In the genomic region with DNA sequence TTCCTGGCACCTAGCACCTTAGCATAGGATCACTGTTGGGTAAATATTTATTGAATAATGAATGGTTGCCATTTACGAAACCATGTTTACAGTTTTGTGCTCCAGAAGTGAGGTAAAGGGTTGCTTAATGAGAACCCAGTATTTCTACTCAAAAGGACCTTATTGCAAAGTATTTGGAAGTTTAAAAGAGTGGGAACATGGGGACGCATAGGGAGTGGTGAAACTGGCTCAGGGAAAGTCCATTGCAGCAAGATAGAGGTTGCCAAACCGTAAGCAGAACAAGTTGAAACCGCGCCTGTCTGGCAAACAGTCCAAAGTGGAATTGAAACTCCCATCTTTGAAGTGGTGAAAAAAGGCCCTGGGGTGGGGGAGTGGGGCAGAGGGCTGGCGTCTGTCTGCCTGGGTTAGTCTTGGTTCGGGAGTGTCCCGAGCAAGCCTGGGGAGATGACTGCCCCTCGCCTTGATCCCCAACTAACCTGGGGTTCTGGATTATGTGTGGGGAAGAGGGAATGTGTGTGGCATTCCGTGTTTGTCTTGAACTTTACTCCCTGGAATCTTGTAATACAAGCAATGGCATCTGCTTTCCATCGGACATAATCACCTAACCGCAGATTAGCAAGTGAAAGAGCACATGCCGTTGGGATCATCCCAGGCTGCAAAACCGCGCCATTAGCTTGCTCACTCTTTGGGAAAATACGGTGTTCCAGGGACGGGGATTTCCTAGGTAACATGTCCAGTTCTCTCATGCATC, we compare ENCODE assay signal across 8 cellular contexts. TPM values are rescaled to one million over a fixed set of nuclear protein-coding genes. Genes with fewer than 3 reads are reported as not detected.
DNase-seq lines count a peak whose midpoint lies in the region; ATAC-seq and TF ChIP-seq lines count a peak whose summit lies in the region.

No MANE protein-coding gene starts in this region.

- peak overlapping the region in 2 of 4 donors; percentile 8 to 52 for H3K4me3 ChIP-seq in esophagus squamous epithelium

- peak overlapping the region; percentile 82 to 91 (median 90) for H3K27ac ChIP-seq in esophagus squamous epithelium

- CTCF ChIA-PET in HEK293T (lab: Yijun Ruan, JAX): interaction anchor here (1.4 kb wide), 1 partner anchor 39 kb away, joined by 3 read pairs; no protein-coding TSS in a partner anchor

- 16 to 21% methylated on average over 17 of the region's 17 CpGs for WGBS in esophagus squamous epithelium, 2 donors

- H3K9me3 ChIP-seq in esophagus squamous epithelium: no peaks in the 10 kb centered on the region

- TF ChIP-seq POLR2A in esophagus squamous epithelium (IDR thresholded peaks at IDR 0.05): no peak

- peaks cover 0 to 24% (median 0%) of the 10 kb centered on the region in 3 donors for H3K36me3 ChIP-seq in esophagus squamous epithelium

- DNase-seq in NCI-H526 (lab: John Stamatoyannopoulos, UW): peak; percentile 80 to 90
- no peak for DNase-seq in esophagus squamous epithelium (lab: John Stamatoyannopoulos, UW)
- DNase-seq in nephron progenitor cell: no peak
- no peak for DNase-seq in DMS114 treated with DMSO at 0.1 percent for 48 hours (lab: John Stamatoyannopoulos, UW; ENCODE audit: unreplicated experiment)
- DNase-seq in effector memory CD8-positive, alpha-beta T cell: no peak
- DNase-seq in HEK293T (ENCODE audit: extremely low spot score): no peak
- DNase-seq in NK-92 (lab: John Stamatoyannopoulos, UW; ENCODE audit: unreplicated experiment): no peak

- H3K36me3 Mint-ChIP-seq in nephron progenitor cell (ENCODE audit: low read depth): peaks cover 10% of the 10 kb centered on the region
- H3K36me3 Mint-ChIP-seq in effector memory CD8-positive, alpha-beta T cell (ENCODE audit: insufficient read depth): no peaks in the 10 kb centered on the region

- no peak overlapping the region for H3K4me3 Mint-ChIP-seq in nephron progenitor cell
- H3K4me3 Mint-ChIP-seq in effector memory CD8-positive, alpha-beta T cell: no peak overlapping the region

- H3K4me1 Mint-ChIP-seq in nephron progenitor cell: peaks cover 53% of the 10 kb centered on the region
- H3K4me1 Mint-ChIP-seq in effector memory CD8-positive, alpha-beta T cell (ENCODE audit: low read depth in 2 of 2): peaks cover 0 to 2% of the 10 kb centered on the region in 2 donors

- H3K4me1 ChIP-seq in esophagus squamous epithelium: peaks cover 50 to 98% (median 74%) of the 10 kb centered on the region in 3 donors

- no peak for TF ChIP-seq CTCF in esophagus squamous epithelium (IDR thresholded peaks at IDR 0.05)
- no peak for TF ChIP-seq CTCF in nephron progenitor cell (IDR thresholded peaks at IDR 0.05)

- no peaks in the 10 kb centered on the region for H3K27me3 ChIP-seq in esophagus squamous epithelium

- POLR2A ChIA-PET in HEK293T (lab: Yijun Ruan, JAX): no interaction called here

- intact Hi-C loops in esophagus squamous epithelium (cut with DNase I): no loop called here

- no peaks in the 10 kb centered on the region for H3K9me3 Mint-ChIP-seq in nephron progenitor cell
- no peaks in the 10 kb centered on the region for H3K9me3 Mint-ChIP-seq in effector memory CD8-positive, alpha-beta T cell

- H3K27ac Mint-ChIP-seq in nephron progenitor cell: peak overlapping the region; percentile 99
- H3K27ac Mint-ChIP-seq in effector memory CD8-positive, alpha-beta T cell: no peak overlapping the region

- peak; percentile 72 for ATAC-seq in GM19025 (IDR thresholded peaks at IDR 0.05; ENCODE audit: low read depth, unreplicated experiment)
- no peak for ATAC-seq in effector memory CD8-positive, alpha-beta T cell (replicated peaks)

- peaks cover 4% of the 10 kb centered on the region for H3K27me3 Mint-ChIP-seq in nephron progenitor cell (ENCODE audit: low read depth, poor library complexity)
- peaks cover 30 to 50% of the 10 kb centered on the region in 2 donors for H3K27me3 Mint-ChIP-seq in effector memory CD8-positive, alpha-beta T cell

TF ChIP-seq in HEK293T, 16 proteins besides CTCF, POLR2A, EP300 and RAD21:
- TF ChIP-seq L3MBTL2 (conservative IDR thresholded peaks at IDR 0.05) (no peak), TARDBP (IDR thresholded peaks at IDR 0.05) (no peak), FOXA1 (IDR thresholded peaks at IDR 0.05) (no peak), ARNT (IDR thresholded peaks at IDR 0.05) (no peak), LEF1 (IDR thresholded peaks at IDR 0.05; ENCODE audit: borderline replicate concordance) (no peak)
- TF ChIP-seq, protein P1, sequence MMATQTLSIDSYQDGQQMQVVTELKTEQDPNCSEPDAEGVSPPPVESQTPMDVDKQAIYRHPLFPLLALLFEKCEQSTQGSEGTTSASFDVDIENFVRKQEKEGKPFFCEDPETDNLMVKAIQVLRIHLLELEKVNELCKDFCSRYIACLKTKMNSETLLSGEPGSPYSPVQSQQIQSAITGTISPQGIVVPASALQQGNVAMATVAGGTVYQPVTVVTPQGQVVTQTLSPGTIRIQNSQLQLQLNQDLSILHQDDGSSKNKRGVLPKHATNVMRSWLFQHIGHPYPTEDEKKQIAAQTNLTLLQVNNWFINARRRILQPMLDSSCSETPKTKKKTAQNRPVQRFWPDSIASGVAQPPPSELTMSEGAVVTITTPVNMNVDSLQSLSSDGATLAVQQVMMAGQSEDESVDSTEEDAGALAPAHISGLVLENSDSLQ (IDR thresholded peaks at IDR 0.05): no peak

RNA-seq across cellular contexts. Expression of gene ALDH2, which starts 7.2 kb away (rescaled TPM):
- 100 to 1,000 TPM in 2 of 4 donors, 10 to 100 TPM in 2; 71.8 to 169 (median 104) TPM for total RNA-seq in esophagus squamous epithelium

Comparison
In these comparisons a context has a peak if more than half of its experiments do, and no peak if none do; other contexts are left out.
1. DNase-seq: peak in NCI-H526 (2 of 2); none in esophagus squamous epithelium (single experiment), nephron progenitor cell (single experiment), DMS114 treated with DMSO at 0.1 percent for 48 hours (single experiment), effector memory CD8-positive, alpha-beta T cell (0 of 3), HEK293T (single experiment) and NK-92 (single experiment).